ENCODE assay signal across 8 cellular contexts in genomic region chrX:12955882-12956703, GRCh38. TPM values are rescaled to one million over a fixed set of nuclear protein-coding genes. Genes with fewer than 3 reads are reported as not detected.
DNase-seq lines count a peak whose midpoint lies in the region; ATAC-seq and TF ChIP-seq lines count a peak whose summit lies in the region.

No MANE protein-coding gene starts in this region.

- TF ChIP-seq POLR2A in erythroblast (IDR thresholded peaks at IDR 0.05; ENCODE audit: low read length) = peak; percentile 55

- H3K9me3 Mint-ChIP-seq in activated CD8-positive, alpha-beta T cell treated with anti-CD3 and anti-CD28 coated beads, Interleukin-2, amount 10 ng/mL, durations not matched to agents 7 days and 5 days (ENCODE audit: insufficient read depth) = no peaks in the 10 kb centered on the region

- H3K4me1 ChIP-seq in HEK293 (ENCODE audit: control insufficient read depth, insufficient read depth, low read length) = peaks cover 12% of the 10 kb centered on the region
- H3K4me1 ChIP-seq in neutrophil (ENCODE audit: control insufficient read depth in 1 of 2, insufficient read depth in 1 of 2, low read depth in 1 of 2, low read length in 1 of 2) = peaks cover 53 to 81% of the 10 kb centered on the region in 2 experiments

- no peaks in the 10 kb centered on the region for H3K27me3 ChIP-seq in neutrophil

- POLR2A ChIA-PET in HEK293 (lab: Yijun Ruan, JAX) = interaction anchor here (1.3 to 1.5 kb wide), 4 partner anchors 9 to 19 kb away, joined by 3 to 12 read pairs (median 5); partner anchors contain the start of gene TMSB4X
- POLR2A ChIA-PET in activated CD8-positive, alpha-beta T cell treated with anti-CD3 and anti-CD28 coated beads, Interleukin-2, amount 10 ng/mL, durations not matched to agents 7 days and 5 days (lab: Charles Lee) = interaction anchor here (0.7 to 17.8 kb wide), 13 partner anchors 9 to 135 kb away, joined by 3 to 1048 read pairs (median 4); partner anchors contain the start of gene TMSB4X

- peak overlapping the region; percentile 98 for H3K27ac Mint-ChIP-seq in activated CD8-positive, alpha-beta T cell treated with anti-CD3 and anti-CD28 coated beads, Interleukin-2, amount 10 ng/mL, durations not matched to agents 7 days and 5 days

- H3K4me3 ChIP-seq in HEK293 (ENCODE audit: low read depth, low read length) (no peak overlapping the region), neutrophil (ENCODE audit: low read depth in 1 of 2, low read length in 1 of 2) (peak overlapping the region; percentile 64 to 77)

- no peaks in the 10 kb centered on the region for H3K27me3 Mint-ChIP-seq in activated CD8-positive, alpha-beta T cell treated with anti-CD3 and anti-CD28 coated beads, Interleukin-2, amount 10 ng/mL, durations not matched to agents 7 days and 5 days (ENCODE audit: low read depth)

- DNase-seq in GM04504 (ENCODE audit: low read depth) = peak; percentile 59
- DNase-seq in NAMALWA (ENCODE audit: low spot score) = peak; percentile 90
- DNase-seq in activated CD8-positive, alpha-beta T cell treated with anti-CD3 and anti-CD28 coated beads, Interleukin-2, amount 10 ng/mL, durations not matched to agents 7 days and 5 days = peak; percentile 76
- peak; percentile 84 to 90 for DNase-seq in erythroblast (lab: John Stamatoyannopoulos, UW)
- DNase-seq in NCI-H2171 treated with DMSO at 0.1 percent for 48 hours (lab: John Stamatoyannopoulos, UW) = no peak
- DNase-seq in germinal center (ENCODE audit: low spot score) = no peak

- peaks cover 64% of the 10 kb centered on the region for H3K4me1 Mint-ChIP-seq in activated CD8-positive, alpha-beta T cell treated with anti-CD3 and anti-CD28 coated beads, Interleukin-2, amount 10 ng/mL, durations not matched to agents 7 days and 5 days (ENCODE audit: low read depth)

- peak overlapping the region; percentile 82 for H3K4me3 Mint-ChIP-seq in activated CD8-positive, alpha-beta T cell treated with anti-CD3 and anti-CD28 coated beads, Interleukin-2, amount 10 ng/mL, durations not matched to agents 7 days and 5 days

- no peaks in the 10 kb centered on the region for H3K36me3 ChIP-seq in HEK293 (ENCODE audit: control insufficient read depth in 2 of 2, insufficient read depth in 1 of 2, low read length in 2 of 2)
- H3K36me3 ChIP-seq in neutrophil = no peaks in the 10 kb centered on the region

- H3K27ac ChIP-seq in HEK293 (ENCODE audit: extremely low read depth, low read depth, low read length) (peak overlapping the region; percentile 88), neutrophil (peak overlapping the region; percentile 99)

- no peaks in the 10 kb centered on the region for H3K9me3 ChIP-seq in HEK293 (ENCODE audit: control insufficient read depth, insufficient read depth, low read depth, low read length)
- H3K9me3 ChIP-seq in neutrophil = no peaks in the 10 kb centered on the region

- TF ChIP-seq CTCF in HEK293 (tag by site-specific recombination; IDR thresholded peaks at IDR 0.05) (no peak), neutrophil (IDR thresholded peaks at IDR 0.05) (peak; percentile 0)

- peak; percentile 45 for ATAC-seq in activated CD8-positive, alpha-beta T cell treated with anti-CD3 and anti-CD28 coated beads, Interleukin-2, amount 10 ng/mL, durations not matched to agents 7 days and 5 days

- H3K36me3 Mint-ChIP-seq in activated CD8-positive, alpha-beta T cell treated with anti-CD3 and anti-CD28 coated beads, Interleukin-2, amount 10 ng/mL, durations not matched to agents 7 days and 5 days (ENCODE audit: low read depth) = peaks cover 6% of the 10 kb centered on the region

- CTCF ChIA-PET in HEK293 (lab: Yijun Ruan, JAX) = interaction anchor here (1.1 to 7.2 kb wide), 4 partner anchors 9 to 532 kb away, joined by 6 to 41 read pairs (median 7); no protein-coding TSS in a partner anchor
- CTCF ChIA-PET in activated CD8-positive, alpha-beta T cell treated with anti-CD3 and anti-CD28 coated beads, Interleukin-2, amount 10 ng/mL, durations not matched to agents 7 days and 5 days (lab: Charles Lee) = interaction anchor here (0.8 to 15.9 kb wide), 5 partner anchors 9 to 532 kb away, joined by 3 to 406 read pairs (median 3); partner anchors contain the start of gene TMSB4X

TF ChIP-seq in HEK293, 187 proteins besides CTCF, POLR2A, EP300 and RAD21:
- TF ChIP-seq ZNF350 (tag by site-specific recombination; IDR thresholded peaks at IDR 0.05) = no peak
- TF ChIP-seq ZNF398 (tag by site-specific recombination; IDR thresholded peaks at IDR 0.05) = 0 out of 2 replicates have a peak, but pooled peaks have one; percentile 17
- TF ChIP-seq ZNF335 (tag by site-specific recombination; conservative IDR thresholded peaks at IDR 0.05) = peak; percentile 60
- TF ChIP-seq PRDM10 (tag by site-specific recombination; IDR thresholded peaks at IDR 0.05) = peak; percentile 76
- peak; percentile 45; the same call in 1 of the 2 replicates for TF ChIP-seq ZFHX2 (tag by site-specific recombination; conservative IDR thresholded peaks at IDR 0.05)
- no peak for TF ChIP-seq WT1 (tag by site-specific recombination; IDR thresholded peaks at IDR 0.05)
- TF ChIP-seq ZNF768 (tag by site-specific recombination; IDR thresholded peaks at IDR 0.05) = peak; percentile 43; the same call in 1 of the 2 replicates
TF ChIP-seq in HEK293: peak in this region for 5.

RNA-seq across cellular contexts. Expression of gene TMSB4X, which starts 18.8 kb away (rescaled TPM):
- total RNA-seq in activated CD8-positive, alpha-beta T cell treated with anti-CD3 and anti-CD28 coated beads, Interleukin-2, amount 10 ng/mL, durations not matched to agents 7 days and 5 days = 1,000 to 10,000 TPM; 8,800 to 8,961 TPM

RNA-seq across cellular contexts. Expression of gene TLR8, which starts 49.7 kb away (rescaled TPM):
- total RNA-seq in activated CD8-positive, alpha-beta T cell treated with anti-CD3 and anti-CD28 coated beads, Interleukin-2, amount 10 ng/mL, durations not matched to agents 7 days and 5 days = not detected

Comparison
In these comparisons a context has a peak if more than half of its experiments do, and no peak if none do; other contexts are left out.
1. DNase-seq: peak in GM04504 (single experiment), NAMALWA (single experiment), activated CD8-positive, alpha-beta T cell treated with anti-CD3 and anti-CD28 coated beads, Interleukin-2, amount 10 ng/mL, durations not matched to agents 7 days and 5 days (single experiment) and erythroblast (2 of 2); none in NCI-H2171 treated with DMSO at 0.1 percent for 48 hours (single experiment) and germinal center (single experiment).